In the genomic region with DNA sequence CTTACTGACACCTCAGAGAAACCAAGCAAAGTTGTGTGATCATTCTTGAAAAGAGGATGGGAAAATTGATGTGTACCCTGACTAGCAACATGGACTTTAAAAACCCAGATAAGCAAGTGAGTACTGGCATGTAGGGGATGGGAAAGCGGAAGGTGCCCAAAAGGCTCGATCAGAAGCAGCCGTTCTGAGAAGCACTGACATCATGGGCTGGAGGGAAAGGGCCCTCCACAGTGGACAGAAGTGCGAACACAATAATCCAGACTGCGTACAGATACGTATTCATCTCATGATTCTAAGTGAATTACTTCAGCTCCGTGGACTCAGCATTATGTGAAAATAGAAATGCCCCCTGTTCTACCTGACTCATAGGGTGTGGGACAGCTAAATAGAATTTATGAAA, we compare ENCODE assay signal across 33 cellular contexts.
"Had no signal": no experiment of that assay in that cellular context is flagged by ENCODE, and none has a peak within 500 bp of the region (broad histone marks: within the 10 kb centered on the region; RNA-seq: fewer than 3 reads in every experiment).

No MANE protein-coding gene starts in this region.

- H3K4me3 ChIP-seq: Peyer's patch, SJCRH30, SK-N-MC had no signal

- H3K27me3 ChIP-seq: Peyer's patch, SJCRH30 had no signal

- DNase-seq: activated CD4-positive, alpha-beta T cell treated with anti-CD3 and anti-CD28 coated beads for 1 hour; activated CD4-positive, alpha-beta T cell treated with anti-CD3 and anti-CD28 coated beads for 48 hours; activated CD4-positive, alpha-beta T cell treated with anti-CD3 and anti-CD28 coated beads, Interleukin-2, amount 50 U/mL, for 4 hours; activated CD4-positive, CD25-positive, alpha-beta regulatory T cell; activated CD8-positive, alpha-beta T cell treated with anti-CD3 and anti-CD28 coated beads for 36 hours; activated effector memory CD4-positive, alpha-beta T cell treated with Interleukin-2 at 50 U/mL for 16 hours; activated naive CD4-positive, alpha-beta T cell treated with anti-CD3 and anti-CD28 coated beads, Interleukin-2, amount 10 ng/mL, durations not matched to agents 7 days and 5 days; activated T-cell treated with anti-CD3 and anti-CD28 coated beads, Interleukin-2, amount 50 U/mL, for 48 hours; amniotic stem cell; aorta; central memory CD4-positive, alpha-beta T cell; MM.1S; NCI-H1092 treated with DMSO at 0.1 percent for 48 hours; NCI-H1417; NCI-H146; NCI-H187; NCI-H2029 treated with DMSO at 0.1 percent for 48 hours; NCI-H2107; NCI-H2171; NCI-H510A; NCI-H526; NCI-H748 treated with DMSO at 0.1 percent for 48 hours; NK-92 treated with Interleukin-12 subunit alpha and Interleukin-12 subunit beta, amount 100 ng/mL, for 24 hours; PC-3; Peyer's patch; SHP77; SJCRH30; T1000; WERI-Rb-1 had no signal

- H3K9ac ChIP-seq: KMS-11 had no signal

- H3K27ac Mint-ChIP-seq: activated CD8-positive, alpha-beta T cell treated with anti-CD3 and anti-CD28 coated beads for 36 hours; activated naive CD4-positive, alpha-beta T cell treated with anti-CD3 and anti-CD28 coated beads, Interleukin-2, amount 10 ng/mL, durations not matched to agents 7 days and 5 days; activated naive CD8-positive, alpha-beta T cell had no signal

- H3K4me2 ChIP-seq: KMS-11 had no signal

- H3K4me3 Mint-ChIP-seq: activated CD8-positive, alpha-beta T cell treated with anti-CD3 and anti-CD28 coated beads for 36 hours; activated naive CD4-positive, alpha-beta T cell treated with anti-CD3 and anti-CD28 coated beads, Interleukin-2, amount 10 ng/mL, durations not matched to agents 7 days and 5 days; activated naive CD8-positive, alpha-beta T cell had no signal

- H3K4me1 ChIP-seq: Peyer's patch, SJCRH30 had no signal

- H3K27me3 Mint-ChIP-seq: activated CD8-positive, alpha-beta T cell treated with anti-CD3 and anti-CD28 coated beads for 36 hours; activated naive CD4-positive, alpha-beta T cell treated with anti-CD3 and anti-CD28 coated beads, Interleukin-2, amount 10 ng/mL, durations not matched to agents 7 days and 5 days; activated naive CD8-positive, alpha-beta T cell had no signal

- H3K27ac ChIP-seq: KMS-11, Peyer's patch, RWPE1, SJCRH30, SK-N-MC, WERI-Rb-1 had no signal

- H3K36me3 Mint-ChIP-seq: activated naive CD4-positive, alpha-beta T cell treated with anti-CD3 and anti-CD28 coated beads, Interleukin-2, amount 10 ng/mL, durations not matched to agents 7 days and 5 days; activated naive CD8-positive, alpha-beta T cell had no signal

- H3K4me1 Mint-ChIP-seq: activated naive CD4-positive, alpha-beta T cell treated with anti-CD3 and anti-CD28 coated beads, Interleukin-2, amount 10 ng/mL, durations not matched to agents 7 days and 5 days had no signal

- ATAC-seq: activated CD8-positive, alpha-beta T cell treated with anti-CD3 and anti-CD28 coated beads for 36 hours; PC-3 had no signal

- H3K9me3 ChIP-seq: Peyer's patch, SJCRH30 had no signal

- H3K36me3 ChIP-seq: Peyer's patch, SJCRH30 had no signal
